In genomic region chr13:108034909-108035308, GRCh38 we compare ENCODE assay signal across 24 cellular contexts.
"Had no signal": no experiment of that assay in that cellular context is flagged by ENCODE, and none has a peak within 500 bp of the region (broad histone marks: within the 10 kb centered on the region; RNA-seq: fewer than 3 reads in every experiment).

No MANE protein-coding gene starts in this region.

- DNase-seq: activated CD4-positive, alpha-beta T cell treated with anti-CD3 and anti-CD28 coated beads, Interleukin-2, amount 50 U/mL, for 1 hour; activated CD4-positive, CD25-positive, alpha-beta regulatory T cell; activated CD8-positive, alpha-beta memory T cell treated with anti-CD3 and anti-CD28 coated beads, Interleukin-2, amount 50 U/mL, for 4 hours; activated CD8-positive, alpha-beta T cell treated with anti-CD3 and anti-CD28 coated beads for 36 hours; activated gamma-delta T cell treated with Interleukin-2 at 50 U/mL for 16 hours; activated naive CD4-positive, alpha-beta T cell treated with anti-CD3 and anti-CD28 coated beads, Interleukin-2, amount 10 ng/mL, durations not matched to agents 7 days and 5 days; activated naive CD8-positive, alpha-beta T cell treated with anti-CD3 and anti-CD28 coated beads for 36 hours; activated T-cell treated with anti-CD3 and anti-CD28 coated beads, Interleukin-2, amount 50 U/mL, for 72 hours; caudate nucleus; MV-4-11; NCI-H1092 treated with DMSO at 0.1 percent for 48 hours; NCI-H1417 treated with DMSO at 0.1 percent for 48 hours; NCI-H1694; NCI-H2029; NCI-H2107; NCI-H446; NCI-H524; PC-3; SHP77 had no signal

- H3K4me3 ChIP-seq: coronary artery, SJSA1 had no signal

- FAIRE-seq: RCC 7860 had no signal

- H3K4me1 ChIP-seq: SJSA1 had no signal

- H3K36me3 ChIP-seq: SJSA1 had no signal

- H3K27ac ChIP-seq: coronary artery, SJSA1, VCaP had no signal

- ATAC-seq: activated CD8-positive, alpha-beta T cell treated with anti-CD3 and anti-CD28 coated beads for 36 hours; activated T-cell treated with anti-CD3 and anti-CD28 coated beads, Interleukin-2, amount 50 U/mL, for 72 hours; PC-3; SK-N-SH treated with all-trans-retinoic acid at 6 μM for 48 hours had no signal
